ENCODE assay signal across 11 cellular contexts in genomic region chr1:89657886-89658285, GRCh38. TPM values are rescaled to one million over a fixed set of nuclear protein-coding genes. Genes with fewer than 3 reads are reported as not detected.
DNase-seq lines count a peak whose midpoint lies in the region; ATAC-seq and TF ChIP-seq lines count a peak whose summit lies in the region.
"Had no signal": no experiment of that assay in that cellular context is flagged by ENCODE, and none has a peak within 500 bp of the region (broad histone marks: within the 10 kb centered on the region; RNA-seq: fewer than 3 reads in every experiment).

No MANE protein-coding gene starts in this region.

- TF ChIP-seq CTCF in activated B cell treated with CpG ODN at 0.5 μM for 24 hours (IDR thresholded peaks at IDR 0.05): no peak

- peak overlapping the region; percentile 90 for H3K27ac Mint-ChIP-seq in activated T-cell treated with anti-CD3 and anti-CD28 coated beads, Interleukin-2, amount 50 U/mL, for 72 hours
- peak overlapping the region; percentile 27 for H3K27ac Mint-ChIP-seq in activated B cell treated with CpG ODN at 0.5 μM for 24 hours
- no peak overlapping the region for H3K27ac Mint-ChIP-seq in stimulated activated memory B cell treated with anti-CD40 and anti-IgM and Interleukin-4, amounts not matched to agents 10 μg/mL and 1 μg/mL and 100 μg/mL, for 72 hours
- H3K27ac Mint-ChIP-seq: brain had no signal

- ATAC-seq in activated T-cell treated with anti-CD3 and anti-CD28 coated beads, Interleukin-2, amount 50 U/mL, for 72 hours (replicated peaks in 1 of 2): peak; percentile 77 to 82
- ATAC-seq in HG02885 (IDR thresholded peaks at IDR 0.05; ENCODE audit: poor library complexity, unreplicated experiment) (peak; percentile 78), activated B cell treated with CpG ODN at 0.5 μM for 24 hours (ENCODE audit: low read depth) (peak; percentile 34)
- peak; percentile 60 for ATAC-seq in stimulated activated memory B cell treated with anti-CD40 and anti-IgM and Interleukin-4, amounts not matched to agents 10 μg/mL and 1 μg/mL and 100 μg/mL, for 72 hours

- H3K9me3 Mint-ChIP-seq in activated T-cell treated with anti-CD3 and anti-CD28 coated beads, Interleukin-2, amount 50 U/mL, for 72 hours: peaks cover 2% of the 10 kb centered on the region in 2 donors
- H3K9me3 Mint-ChIP-seq in activated B cell treated with CpG ODN at 0.5 μM for 24 hours: peaks cover 2% of the 10 kb centered on the region
- peaks cover 6% of the 10 kb centered on the region for H3K9me3 Mint-ChIP-seq in stimulated activated memory B cell treated with anti-CD40 and anti-IgM and Interleukin-4, amounts not matched to agents 10 μg/mL and 1 μg/mL and 100 μg/mL, for 72 hours

- peaks cover 95% of the 10 kb centered on the region for H3K4me1 Mint-ChIP-seq in activated T-cell treated with anti-CD3 and anti-CD28 coated beads, Interleukin-2, amount 50 U/mL, for 72 hours (ENCODE audit: low read depth)
- H3K4me1 Mint-ChIP-seq in activated B cell treated with CpG ODN at 0.5 μM for 24 hours: peaks cover 54% of the 10 kb centered on the region
- H3K4me1 Mint-ChIP-seq in stimulated activated memory B cell treated with anti-CD40 and anti-IgM and Interleukin-4, amounts not matched to agents 10 μg/mL and 1 μg/mL and 100 μg/mL, for 72 hours: peaks cover 60% of the 10 kb centered on the region
- H3K4me1 Mint-ChIP-seq: brain had no signal

- peak; percentile 34 to 36 for DNase-seq in activated T-cell treated with anti-CD3 and anti-CD28 coated beads, Interleukin-2, amount 50 U/mL, for 72 hours
- no peak for DNase-seq in activated T-cell treated with anti-CD3 and anti-CD28 coated beads, Interleukin-2, amount 50 U/mL, for 48 hours
- DNase-seq in activated B cell treated with CpG ODN at 0.5 μM for 24 hours (no peak), pons (ENCODE audit: low spot score) (no peak), NCI-H187 treated with DMSO at 0.1 percent for 48 hours (lab: John Stamatoyannopoulos, UW) (no peak)
- DNase-seq in activated CD4-positive, alpha-beta T cell treated with anti-CD3 and anti-CD28 coated beads, Interleukin-2, amount 50 U/mL, for 48 hours: no peak
- DNase-seq: NCI-H1105 treated with DMSO at 0.1 percent for 48 hours, SW 1271 had no signal

- H3K4me3 Mint-ChIP-seq in activated T-cell treated with anti-CD3 and anti-CD28 coated beads, Interleukin-2, amount 50 U/mL, for 72 hours: peak overlapping the region; percentile 42 to 78
- H3K4me3 Mint-ChIP-seq in activated B cell treated with CpG ODN at 0.5 μM for 24 hours: no peak overlapping the region
- H3K4me3 Mint-ChIP-seq in stimulated activated memory B cell treated with anti-CD40 and anti-IgM and Interleukin-4, amounts not matched to agents 10 μg/mL and 1 μg/mL and 100 μg/mL, for 72 hours: no peak overlapping the region
- H3K4me3 Mint-ChIP-seq: brain had no signal

- CTCF ChIA-PET in activated B cell treated with CpG ODN at 0.5 μM for 24 hours (lab: Charles Lee): no interaction called here

- H3K27me3 Mint-ChIP-seq in activated T-cell treated with anti-CD3 and anti-CD28 coated beads, Interleukin-2, amount 50 U/mL, for 72 hours (ENCODE audit: low read depth): no peaks in the 10 kb centered on the region
- no peaks in the 10 kb centered on the region for H3K27me3 Mint-ChIP-seq in activated B cell treated with CpG ODN at 0.5 μM for 24 hours
- no peaks in the 10 kb centered on the region for H3K27me3 Mint-ChIP-seq in stimulated activated memory B cell treated with anti-CD40 and anti-IgM and Interleukin-4, amounts not matched to agents 10 μg/mL and 1 μg/mL and 100 μg/mL, for 72 hours
- H3K27me3 Mint-ChIP-seq: brain had no signal

- peaks cover 7 to 23% of the 10 kb centered on the region in 2 donors for H3K36me3 Mint-ChIP-seq in activated T-cell treated with anti-CD3 and anti-CD28 coated beads, Interleukin-2, amount 50 U/mL, for 72 hours (ENCODE audit: insufficient read depth in 2 of 2)
- peaks cover 4% of the 10 kb centered on the region for H3K36me3 Mint-ChIP-seq in activated B cell treated with CpG ODN at 0.5 μM for 24 hours (ENCODE audit: low read depth)
- H3K36me3 Mint-ChIP-seq in stimulated activated memory B cell treated with anti-CD40 and anti-IgM and Interleukin-4, amounts not matched to agents 10 μg/mL and 1 μg/mL and 100 μg/mL, for 72 hours: peaks cover 41% of the 10 kb centered on the region

- POLR2A ChIA-PET in activated B cell treated with CpG ODN at 0.5 μM for 24 hours (lab: Charles Lee): no interaction called here

- intact Hi-C loops in activated B cell treated with CpG ODN at 0.5 μM for 24 hours (cut with micrococcal nuclease): loop anchor here (1.0 to 2.0 kb wide), 2 partner anchors 8 to 13 kb away; no protein-coding TSS in a partner anchor

RNA-seq across cellular contexts. Expression of gene LRRC8C, which starts 25.0 kb away (rescaled TPM):
- 10 to 100 TPM; 33.1 to 36.7 TPM for total RNA-seq in activated T-cell treated with anti-CD3 and anti-CD28 coated beads, Interleukin-2, amount 50 U/mL, for 72 hours
- total RNA-seq in activated B cell treated with CpG ODN at 0.5 μM for 24 hours: 7.4 and 8.4 TPM in 2 replicates

Comparison
In these comparisons a context has a peak if more than half of its experiments do, and no peak if none do; other contexts are left out.
1. DNase-seq: peak in activated T-cell treated with anti-CD3 and anti-CD28 coated beads, Interleukin-2, amount 50 U/mL, for 72 hours (2 of 2); none in activated T-cell treated with anti-CD3 and anti-CD28 coated beads, Interleukin-2, amount 50 U/mL, for 48 hours (0 of 2), activated B cell treated with CpG ODN at 0.5 μM for 24 hours (single experiment), activated CD4-positive, alpha-beta T cell treated with anti-CD3 and anti-CD28 coated beads, Interleukin-2, amount 50 U/mL, for 48 hours (0 of 2), pons (single experiment) and NCI-H187 treated with DMSO at 0.1 percent for 48 hours (single experiment).
2. H3K4me3 Mint-ChIP-seq: peak in activated T-cell treated with anti-CD3 and anti-CD28 coated beads, Interleukin-2, amount 50 U/mL, for 72 hours (2 of 2); none in activated B cell treated with CpG ODN at 0.5 μM for 24 hours (single experiment) and stimulated activated memory B cell treated with anti-CD40 and anti-IgM and Interleukin-4, amounts not matched to agents 10 μg/mL and 1 μg/mL and 100 μg/mL, for 72 hours (single experiment).
3. Peak in every context shown above with its lines, with median percentiles within 50 percentile points of each other: ATAC-seq.